Comparison of ENCODE assay signal across 1 cellular context in the genomic region with DNA sequence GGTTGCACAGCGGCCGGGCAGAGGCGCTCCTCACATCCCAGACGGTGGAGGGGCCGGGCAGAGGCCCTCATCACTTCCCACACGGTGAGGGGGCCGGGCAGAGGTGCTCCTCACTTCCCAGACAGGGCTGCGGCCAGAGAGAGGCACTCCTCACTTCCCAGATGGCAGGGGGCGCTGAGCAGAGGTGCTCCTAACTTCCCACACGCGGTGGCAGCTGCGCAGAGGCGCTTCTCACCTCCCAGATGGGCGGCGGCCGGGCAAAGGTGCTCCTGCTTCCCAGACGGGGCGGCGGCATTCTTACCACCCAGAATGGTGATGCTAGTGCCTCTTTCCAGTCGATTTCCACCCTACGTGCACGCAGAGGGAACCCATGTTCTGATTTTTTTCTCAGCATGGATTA.
TF ChIP-seq lines count a peak whose summit lies in the region.

No MANE protein-coding gene starts in this region.

TF ChIP-seq in GM23338, 12 proteins besides CTCF, POLR2A, EP300 and RAD21 (continued from another document):
- TF ChIP-seq JUNB (IDR thresholded peaks at IDR 0.05; ENCODE audit: unreplicated experiment), result no peak
